In the genomic region with DNA sequence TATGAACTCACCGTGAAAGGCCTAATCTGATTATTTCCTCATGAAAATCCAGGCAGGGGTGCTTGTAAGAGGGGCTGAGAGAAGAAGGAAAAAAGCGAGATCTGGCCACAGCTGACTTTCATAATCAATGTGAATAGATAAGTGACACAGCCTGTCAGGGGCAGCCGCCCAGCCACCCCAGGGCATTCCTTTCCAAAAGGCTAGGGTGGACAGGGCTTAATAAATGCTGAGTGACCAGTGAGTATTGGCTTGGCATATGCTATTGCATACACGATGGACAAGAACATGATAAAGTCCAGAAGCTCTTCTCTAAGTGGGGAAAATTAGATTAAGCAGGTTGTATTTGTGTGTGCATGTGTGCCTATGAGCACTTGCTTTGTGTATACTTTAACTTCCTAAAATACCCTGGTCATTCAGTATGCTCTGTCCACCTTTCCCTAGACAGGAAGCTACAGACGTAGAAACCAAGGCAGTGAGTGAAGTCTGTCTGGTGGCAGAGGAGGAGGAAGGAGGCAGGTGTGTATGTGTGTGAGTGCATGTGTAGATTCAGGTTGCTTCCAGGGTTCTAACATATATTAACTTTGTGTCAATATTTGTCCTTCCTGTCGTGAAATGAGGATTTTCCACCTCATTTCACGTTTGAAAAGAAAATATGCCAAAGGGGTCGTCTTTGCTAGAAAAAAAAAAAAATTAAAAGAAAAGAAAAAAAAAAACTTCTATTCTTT, we compare ENCODE assay signal across 13 cellular contexts.
DNase-seq lines count a peak whose midpoint lies in the region; ATAC-seq and TF ChIP-seq lines count a peak whose summit lies in the region.
"Had no signal": no experiment of that assay in that cellular context is flagged by ENCODE, and none has a peak within 500 bp of the region (broad histone marks: within the 10 kb centered on the region; RNA-seq: fewer than 3 reads in every experiment).

No MANE protein-coding gene starts in this region.

- CTCF ChIA-PET in Calu3 (lab: Charles Lee) = no interaction called here

- no peak overlapping the region for H3K27ac ChIP-seq in colonic mucosa
- H3K27ac ChIP-seq in neural progenitor cell = no peak overlapping the region
- H3K27ac ChIP-seq: BLaER1, SJSA1 had no signal

- no peaks in the 10 kb centered on the region for H3K9me3 ChIP-seq in colonic mucosa
- no peaks in the 10 kb centered on the region for H3K9me3 ChIP-seq in neural progenitor cell (ENCODE audit: low read depth)
- H3K9me3 ChIP-seq: BLaER1, SJSA1 had no signal

- H3K27me3 ChIP-seq in colonic mucosa (no peaks in the 10 kb centered on the region), neural progenitor cell (no peaks in the 10 kb centered on the region)
- H3K27me3 ChIP-seq: BLaER1, SJSA1 had no signal

- H3K36me3 Mint-ChIP-seq in Calu3 (ENCODE audit: insufficient read depth, unreplicated experiment) (peaks cover 5% of the 10 kb centered on the region), neural progenitor cell (no peaks in the 10 kb centered on the region)
- no peaks in the 10 kb centered on the region for H3K36me3 Mint-ChIP-seq in stimulated activated naive B cell treated with anti-CD40 and anti-IgM and Interleukin-4, amounts not matched to agents 10 μg/mL and 1 μg/mL and 100 μg/mL, for 72 hours
- H3K36me3 Mint-ChIP-seq: IgD-negative memory B cell had no signal

- H3K27ac Mint-ChIP-seq in Calu3 (ENCODE audit: unreplicated experiment) (no peak overlapping the region), neural progenitor cell (peak overlapping the region; percentile 6)
- no peak overlapping the region for H3K27ac Mint-ChIP-seq in stimulated activated naive B cell treated with anti-CD40 and anti-IgM and Interleukin-4, amounts not matched to agents 10 μg/mL and 1 μg/mL and 100 μg/mL, for 72 hours
- H3K27ac Mint-ChIP-seq: IgD-negative memory B cell had no signal

- ATAC-seq in stimulated activated naive B cell treated with anti-CD40 and anti-IgM and Interleukin-4, amounts not matched to agents 10 μg/mL and 1 μg/mL and 100 μg/mL, for 72 hours (replicated peaks) = no peak

- H3K36me3 ChIP-seq in colonic mucosa = no peaks in the 10 kb centered on the region
- H3K36me3 ChIP-seq in neural progenitor cell = no peaks in the 10 kb centered on the region
- H3K36me3 ChIP-seq: BLaER1, SJSA1 had no signal

- H3K9ac ChIP-seq in colonic mucosa (ENCODE audit: low read depth in 2 of 2, low read length in 2 of 2) (no peak overlapping the region), neural progenitor cell (no peak overlapping the region)
- H3K9ac ChIP-seq: BLaER1 had no signal

- no peaks in the 10 kb centered on the region for H3F3A ChIP-seq in neural progenitor cell (ENCODE audit: low read depth)

- no peak overlapping the region for H3K4me2 ChIP-seq in neural progenitor cell
- H3K4me2 ChIP-seq: BLaER1 had no signal

- no peak overlapping the region for H2AFZ ChIP-seq in neural progenitor cell (replicated peaks)

- intact Hi-C loops in Calu3 (cut with micrococcal nuclease; ENCODE audit: unreplicated experiment) (no loop called here), colonic mucosa (cut with DNase I) (no loop called here)

- H3K27me3 Mint-ChIP-seq in Calu3 (ENCODE audit: unreplicated experiment) = no peaks in the 10 kb centered on the region
- H3K27me3 Mint-ChIP-seq in neural progenitor cell (ENCODE audit: insufficient read depth, low read depth) = peaks cover 14% of the 10 kb centered on the region
- peaks cover 3 to 5% of the 10 kb centered on the region in 2 donors for H3K27me3 Mint-ChIP-seq in stimulated activated naive B cell treated with anti-CD40 and anti-IgM and Interleukin-4, amounts not matched to agents 10 μg/mL and 1 μg/mL and 100 μg/mL, for 72 hours

- H3K4me1 ChIP-seq in colonic mucosa (no peaks in the 10 kb centered on the region), neural progenitor cell (peaks cover 6% of the 10 kb centered on the region)
- H3K4me1 ChIP-seq: BLaER1, SJSA1 had no signal

- H3K9me3 Mint-ChIP-seq in Calu3 (ENCODE audit: low read depth, unreplicated experiment) (peaks cover 6% of the 10 kb centered on the region), neural progenitor cell (peaks cover 4% of the 10 kb centered on the region)
- peaks cover 3 to 4% of the 10 kb centered on the region in 2 donors for H3K9me3 Mint-ChIP-seq in stimulated activated naive B cell treated with anti-CD40 and anti-IgM and Interleukin-4, amounts not matched to agents 10 μg/mL and 1 μg/mL and 100 μg/mL, for 72 hours
- H3K9me3 Mint-ChIP-seq: IgD-negative memory B cell had no signal

- DNase-seq in Calu3 (peak; percentile 9), NCI-H146 (lab: John Stamatoyannopoulos, UW) (peak; percentile 54), colonic mucosa (peak; percentile 27), neural progenitor cell (ENCODE audit: low spot score) (no peak), OCI-M2 (lab: John Stamatoyannopoulos, UW; ENCODE audit: unreplicated experiment) (no peak), DMS153 (lab: John Stamatoyannopoulos, UW) (no peak)
- DNase-seq in stimulated activated naive B cell treated with anti-CD40 and anti-IgM and Interleukin-4, amounts not matched to agents 10 μg/mL and 1 μg/mL and 100 μg/mL, for 72 hours = no peak
- DNase-seq: NCI-H1694, NCI-H774, T-helper 1 cell had no signal

- H3K79me2 ChIP-seq in neural progenitor cell (ENCODE audit: low read depth) = no peaks in the 10 kb centered on the region

- H3K4me3 Mint-ChIP-seq in Calu3 (ENCODE audit: low read depth, unreplicated experiment) (peak overlapping the region; percentile 26), neural progenitor cell (no peak overlapping the region)
- H3K4me3 Mint-ChIP-seq in stimulated activated naive B cell treated with anti-CD40 and anti-IgM and Interleukin-4, amounts not matched to agents 10 μg/mL and 1 μg/mL and 100 μg/mL, for 72 hours = no peak overlapping the region
- H3K4me3 Mint-ChIP-seq: IgD-negative memory B cell had no signal

- no peaks in the 10 kb centered on the region for H4K20me1 ChIP-seq in neural progenitor cell (ENCODE audit: low read depth)
- H4K20me1 ChIP-seq: BLaER1 had no signal

- H3K4me1 Mint-ChIP-seq in Calu3 (ENCODE audit: low read depth, unreplicated experiment) (peaks cover 10% of the 10 kb centered on the region), neural progenitor cell (peaks cover 24% of the 10 kb centered on the region)
- H3K4me1 Mint-ChIP-seq in stimulated activated naive B cell treated with anti-CD40 and anti-IgM and Interleukin-4, amounts not matched to agents 10 μg/mL and 1 μg/mL and 100 μg/mL, for 72 hours = no peaks in the 10 kb centered on the region

- no peak for TF ChIP-seq CTCF in Calu3 (IDR thresholded peaks at IDR 0.05; ENCODE audit: unreplicated experiment)
- no peak for TF ChIP-seq CTCF in colonic mucosa (IDR thresholded peaks at IDR 0.05)
- TF ChIP-seq CTCF in neural progenitor cell (IDR thresholded peaks at IDR 0.05) = no peak

- H3K4me3 ChIP-seq in colonic mucosa = no peak overlapping the region
- H3K4me3 ChIP-seq in neural progenitor cell = no peak overlapping the region
- H3K4me3 ChIP-seq: BLaER1, SJSA1 had no signal

- no TSS peak for BruUV-seq in Calu3 (replicated peaks; lab: Mats Ljungman, UMichigan)

Comparison
In these comparisons a context has a peak if more than half of its experiments do, and no peak if none do; other contexts are left out.
1. DNase-seq: peak in Calu3 (single experiment), NCI-H146 (single experiment) and colonic mucosa (single experiment); none in neural progenitor cell (single experiment), OCI-M2 (single experiment), DMS153 (single experiment) and stimulated activated naive B cell treated with anti-CD40 and anti-IgM and Interleukin-4, amounts not matched to agents 10 μg/mL and 1 μg/mL and 100 μg/mL, for 72 hours (single experiment).